ENCODE assay signal across 1 cellular context in genomic region chr9:21802418-21803000, GRCh38.
TF ChIP-seq lines count a peak whose summit lies in the region.

MTAP (plus strand) TSS chr9:21802636; CDS start chr9:21802749, 113 bp downstream.

TF ChIP-seq in HepG2, 621 proteins besides CTCF, POLR2A, EP300 and RAD21 (continued from another document and continues in another):
- TF ChIP-seq ZNF512 (CRISPR knock-in tag; IDR thresholded peaks at IDR 0.05) (no peak; the same call in 1 of the 2 replicates), HOXA5 (CRISPR knock-in tag; IDR thresholded peaks at IDR 0.05) (peak; percentile 51; the same call in 1 of the 2 replicates), GTF2F1 (IDR thresholded peaks at IDR 0.05; ENCODE audit: low read length) (no peak), MYNN (CRISPR knock-in tag; IDR thresholded peaks at IDR 0.05; ENCODE audit: low read depth) (no peak), JUNB (CRISPR knock-in tag; IDR thresholded peaks at IDR 0.05; ENCODE audit: borderline replicate concordance) (no peak), ZSCAN25 (CRISPR knock-in tag; IDR thresholded peaks at IDR 0.05) (no peak), RFXAP (CRISPR knock-in tag; IDR thresholded peaks at IDR 0.05; ENCODE audit: borderline replicate concordance) (no peak), TOPORS (CRISPR knock-in tag; IDR thresholded peaks at IDR 0.05) (no peak), ZBTB2 (CRISPR knock-in tag; IDR thresholded peaks at IDR 0.05; ENCODE audit: low read depth) (peak; percentile 47; the same call in 1 of the 2 replicates), SNAPC5 (CRISPR knock-in tag; IDR thresholded peaks at IDR 0.05; ENCODE audit: borderline replicate concordance) (no peak), NKX3-1 (CRISPR knock-in tag; IDR thresholded peaks at IDR 0.05) (no peak), ZFP82 (CRISPR knock-in tag; IDR thresholded peaks at IDR 0.05; ENCODE audit: borderline replicate concordance) (0 out of 2 replicates have a peak, but pooled peaks have one; percentile 52), RBM39 (IDR thresholded peaks at IDR 0.05; ENCODE audit: low read depth, low read length, poor library complexity, severe bottlenecking) (no peak), PAF1 (CRISPR knock-in tag; IDR thresholded peaks at IDR 0.05) (no peak), GMEB2 (CRISPR knock-in tag; IDR thresholded peaks at IDR 0.05; ENCODE audit: low read depth) (no peak), ZKSCAN8 (CRISPR knock-in tag; IDR thresholded peaks at IDR 0.05; ENCODE audit: borderline replicate concordance) (no peak), ERF (CRISPR knock-in tag; IDR thresholded peaks at IDR 0.05) (no peak), RBAK (CRISPR knock-in tag; IDR thresholded peaks at IDR 0.05) (no peak; the same call in 1 of the 2 replicates), ZFP90 (CRISPR knock-in tag; IDR thresholded peaks at IDR 0.05; ENCODE audit: borderline replicate concordance) (no peak), ZNF512B (CRISPR knock-in tag; IDR thresholded peaks at IDR 0.05; ENCODE audit: borderline replicate concordance) (no peak), ZNF264 (CRISPR knock-in tag; IDR thresholded peaks at IDR 0.05) (no peak), MAZ (IDR thresholded peaks at IDR 0.05; ENCODE audit: borderline replicate concordance, low read depth, low read length) (0 out of 2 replicates have a peak, but pooled peaks have one; percentile 25), MAZ (CRISPR knock-in tag; IDR thresholded peaks at IDR 0.05; ENCODE audit: low read depth) (peak; percentile 91), AHDC1 (CRISPR knock-in tag; IDR thresholded peaks at IDR 0.05; ENCODE audit: borderline replicate concordance) (no peak), ZNF501 (CRISPR knock-in tag; IDR thresholded peaks at IDR 0.05) (peak; percentile 46; the same call in 1 of the 2 replicates), HDAC6 (IDR thresholded peaks at IDR 0.05; ENCODE audit: low read depth, low read length) (no peak), ZNF768 (CRISPR knock-in tag; IDR thresholded peaks at IDR 0.05) (peak; percentile 65), ESRRA (CRISPR knock-in tag; IDR thresholded peaks at IDR 0.05; ENCODE audit: low read depth) (no peak), ZNF83 (CRISPR knock-in tag; IDR thresholded peaks at IDR 0.05; ENCODE audit: borderline replicate concordance) (0 out of 2 replicates have a peak, but pooled peaks have one; percentile 60), PAX8 (CRISPR knock-in tag; IDR thresholded peaks at IDR 0.05; ENCODE audit: borderline replicate concordance) (no peak), SMAD3 (CRISPR knock-in tag; IDR thresholded peaks at IDR 0.05) (0 out of 2 replicates have a peak, but pooled peaks have one; percentile 29), GTF3A (CRISPR knock-in tag; conservative IDR thresholded peaks at IDR 0.05) (0 out of 2 replicates have a peak, but pooled peaks have one; percentile 42), NR0B2 (CRISPR knock-in tag; IDR thresholded peaks at IDR 0.05) (peak; percentile 69; the same call in 1 of the 2 replicates), POLR2AphosphoS5 (IDR thresholded peaks at IDR 0.05; ENCODE audit: low read depth, low read length) (peak; percentile 91), CBX2 (IDR thresholded peaks at IDR 0.05; ENCODE audit: low read depth, low read length) (no peak), CBX2 (CRISPR knock-in tag; IDR thresholded peaks at IDR 0.05; ENCODE audit: low read depth) (no peak), ZNF589 (CRISPR knock-in tag; conservative IDR thresholded peaks at IDR 0.05) (0 out of 2 replicates have a peak, but pooled peaks have one; percentile 19), TAF1 (CRISPR knock-in tag; IDR thresholded peaks at IDR 0.05) (peak; percentile 92), ZNF549 (CRISPR knock-in tag; IDR thresholded peaks at IDR 0.05) (no peak), NCOA1 (CRISPR knock-in tag; IDR thresholded peaks at IDR 0.05) (no peak), GPBP1L1 (CRISPR knock-in tag; IDR thresholded peaks at IDR 0.05) (no peak), HNRNPH1 (optimal IDR thresholded peaks at IDR 0.05; ENCODE audit: low read depth, low read length) (no peak), THAP9 (CRISPR knock-in tag; IDR thresholded peaks at IDR 0.05; ENCODE audit: borderline replicate concordance) (0 out of 2 replicates have a peak, but pooled peaks have one; percentile 34), SMYD3 (CRISPR knock-in tag; IDR thresholded peaks at IDR 0.05) (0 out of 2 replicates have a peak, but pooled peaks have one; percentile 30), REL (CRISPR knock-in tag; conservative IDR thresholded peaks at IDR 0.05) (no peak; the same call in 1 of the 2 replicates), NFKB2 (CRISPR knock-in tag; IDR thresholded peaks at IDR 0.05; ENCODE audit: borderline replicate concordance) (peak; percentile 59; the same call in 1 of the 2 replicates), ZFP41 (CRISPR knock-in tag; IDR thresholded peaks at IDR 0.05; ENCODE audit: borderline replicate concordance) (no peak), MAX (IDR thresholded peaks at IDR 0.05) (peak; percentile 84)
